In genomic region chr16:21001262-21001661, GRCh38 we compare ENCODE assay signal across 8 cellular contexts.
DNase-seq lines count a peak whose midpoint lies in the region; ATAC-seq and TF ChIP-seq lines count a peak whose summit lies in the region.

No MANE protein-coding gene starts in this region.

- H3K4me2 ChIP-seq in fibroblast of lung (ENCODE audit: extremely low read depth, insufficient read depth, low read length), result no peak overlapping the region

- no peak for ATAC-seq in activated CD4-positive, alpha-beta T cell treated with anti-CD3 and anti-CD28 coated beads for 36 hours
- no peak for ATAC-seq in GM19452 (IDR thresholded peaks at IDR 0.05; ENCODE audit: unreplicated experiment)

- H3K4me1 Mint-ChIP-seq in activated CD4-positive, alpha-beta T cell treated with anti-CD3 and anti-CD28 coated beads for 36 hours, result no peaks in the 10 kb centered on the region

- no peak for TF ChIP-seq POLR2A in spleen (IDR thresholded peaks at IDR 0.05)

- H3K4me1 ChIP-seq in fibroblast of lung (ENCODE audit: control insufficient read depth, extremely low read depth, insufficient read depth, low read length) (no peaks in the 10 kb centered on the region), spleen (no peaks in the 10 kb centered on the region)

- CTCF ChIA-PET in activated CD4-positive, alpha-beta T cell treated with anti-CD3 and anti-CD28 coated beads for 36 hours (lab: Charles Lee), result interaction anchor here (1.1 to 3.6 kb wide), 3 partner anchors 9 to 153 kb away, joined by 3 to 11 read pairs (median 11); no protein-coding TSS in a partner anchor

- DNase-seq in activated CD4-positive, alpha-beta T cell treated with anti-CD3 and anti-CD28 coated beads for 36 hours, result peak; percentile 62
- DNase-seq in activated CD4-positive, alpha-beta T cell treated with anti-CD3 and anti-CD28 coated beads for 1 hour, result no peak
- DNase-seq in OCI-M1 (lab: John Stamatoyannopoulos, UW), result peak; percentile 73
- peak; percentile 1 to 27 for DNase-seq in fibroblast of lung (ENCODE audit: low read depth in 2 of 2)
- peak; percentile 1 to 13 (median 9) for DNase-seq in stimulated activated CD4-positive, alpha-beta T cell treated with anti-CD3 and anti-CD28 coated beads, TNF-alpha, amount 100 ng/mL, for 48 hours (ENCODE audit: low read depth in 3 of 3)
- DNase-seq in spleen, result no peak
- no peak for DNase-seq in NCI-H2107 (lab: John Stamatoyannopoulos, UW)

- no peak overlapping the region for H3K4me3 Mint-ChIP-seq in activated CD4-positive, alpha-beta T cell treated with anti-CD3 and anti-CD28 coated beads for 36 hours

- intact Hi-C loops in activated CD4-positive, alpha-beta T cell treated with anti-CD3 and anti-CD28 coated beads for 36 hours (cut with DNase I, micrococcal nuclease), result loop anchor here (1.0 to 5.0 kb wide), 2 partner anchors 149 to 151 kb away; no protein-coding TSS in a partner anchor
- intact Hi-C loops in spleen (cut with DNase I; ENCODE audit: low total_unique reads), result no loop called here

- H3K36me3 ChIP-seq in fibroblast of lung (ENCODE audit: control insufficient read depth, insufficient read depth, low read length) (no peaks in the 10 kb centered on the region), spleen (no peaks in the 10 kb centered on the region)

- no peak overlapping the region for H3K27ac ChIP-seq in fibroblast of lung (ENCODE audit: insufficient read depth, low read length)
- H3K27ac ChIP-seq in spleen, result no peak overlapping the region

- H3K9me3 ChIP-seq in fibroblast of lung (ENCODE audit: control insufficient read depth, insufficient read depth, low read depth, low read length) (no peaks in the 10 kb centered on the region), spleen (no peaks in the 10 kb centered on the region)

- H3K27me3 ChIP-seq in fibroblast of lung (ENCODE audit: control insufficient read depth, insufficient read depth, low read length), result peaks cover 2% of the 10 kb centered on the region
- peaks cover 0 to 7% (median 0%) of the 10 kb centered on the region in 7 donors for H3K27me3 ChIP-seq in spleen (replicated peaks in 1 of 7)

- H3K9ac ChIP-seq in fibroblast of lung (ENCODE audit: insufficient read depth, low read length), result no peak overlapping the region

- peaks cover 7% of the 10 kb centered on the region for H3K27me3 Mint-ChIP-seq in activated CD4-positive, alpha-beta T cell treated with anti-CD3 and anti-CD28 coated beads for 36 hours

- TF ChIP-seq CTCF in fibroblast of lung (conservative IDR thresholded peaks at IDR 0.05 in 1 of 2, IDR thresholded peaks at IDR 0.05 in 1 of 2; ENCODE audit: low read depth in 1 of 2, low read length in 2 of 2) (peak in 1 of 2 donors; percentile 55), spleen (IDR thresholded peaks at IDR 0.05 in 8 of 11, conservative IDR thresholded peaks at IDR 0.05 in 3 of 11) (peak in 5 of 11 experiments; percentile 9 to 34 (median 23))

- H3K79me2 ChIP-seq in fibroblast of lung (ENCODE audit: control insufficient read depth, insufficient read depth, low read length), result no peaks in the 10 kb centered on the region

- no peaks in the 10 kb centered on the region for H3K36me3 Mint-ChIP-seq in activated CD4-positive, alpha-beta T cell treated with anti-CD3 and anti-CD28 coated beads for 36 hours (ENCODE audit: low read depth)

- no peaks in the 10 kb centered on the region for H3K9me3 Mint-ChIP-seq in activated CD4-positive, alpha-beta T cell treated with anti-CD3 and anti-CD28 coated beads for 36 hours (ENCODE audit: low read depth)

- H3K4me3 ChIP-seq in fibroblast of lung (replicated peaks in 1 of 4; ENCODE audit: control extremely low read depth in 1 of 4, insufficient read depth in 1 of 4, low read depth in 3 of 4, low read length in 4 of 4), result no peak overlapping the region
- H3K4me3 ChIP-seq in spleen, result no peak overlapping the region

- 50 to 70% (median 58%) methylated on average over 3 of the region's 3 CpGs for whole genome bisulfite sequencing in spleen, 5 donors

- H3K27ac Mint-ChIP-seq in activated CD4-positive, alpha-beta T cell treated with anti-CD3 and anti-CD28 coated beads for 36 hours, result no peak overlapping the region

- peaks cover 2% of the 10 kb centered on the region for H4K20me1 ChIP-seq in fibroblast of lung (ENCODE audit: control insufficient read depth, extremely low read depth, insufficient read depth, low read length)

- POLR2A ChIA-PET in activated CD4-positive, alpha-beta T cell treated with anti-CD3 and anti-CD28 coated beads for 36 hours (lab: Charles Lee), result no interaction called here

- H2AFZ ChIP-seq in fibroblast of lung (ENCODE audit: low read length), result no peak overlapping the region

Comparison
In these comparisons a context has a peak if more than half of its experiments do, and no peak if none do; other contexts are left out.
1. DNase-seq: peak in activated CD4-positive, alpha-beta T cell treated with anti-CD3 and anti-CD28 coated beads for 36 hours (single experiment), OCI-M1 (single experiment), fibroblast of lung (2 of 2) and stimulated activated CD4-positive, alpha-beta T cell treated with anti-CD3 and anti-CD28 coated beads, TNF-alpha, amount 100 ng/mL, for 48 hours (3 of 3); none in activated CD4-positive, alpha-beta T cell treated with anti-CD3 and anti-CD28 coated beads for 1 hour (single experiment), spleen (single experiment) and NCI-H2107 (single experiment).